Comparison of ENCODE assay signal across 9 cellular contexts in genomic region chr13:110559986-110560385, GRCh38. TPM values are rescaled to one million over a fixed set of nuclear protein-coding genes. Genes with fewer than 3 reads are reported as not detected.
A peak's percentile ranks its signal among the peaks of the same experiment; 100 is the strongest.
DNase-seq lines count a peak whose midpoint lies in the region; ATAC-seq and TF ChIP-seq lines count a peak whose summit lies in the region.
"Had no signal": no experiment of that assay in that cellular context is flagged by ENCODE, and none has a peak within 500 bp of the region (broad histone marks: within the 10 kb centered on the region; RNA-seq: fewer than 3 reads in every experiment).

No MANE protein-coding gene starts in this region.

- POLR2A ChIA-PET in activated CD4-positive, alpha-beta memory T cell treated with anti-CD3 and anti-CD28 coated beads, Interleukin-2, amount 10 ng/mL, durations not matched to agents 7 days and 5 days (lab: Charles Lee): no interaction called here
- POLR2A ChIA-PET in activated CD4-positive, alpha-beta memory T cell treated with anti-CD3 and anti-CD28 coated beads for 36 hours (lab: Charles Lee): no interaction called here

- no peak for ATAC-seq in central memory CD8-positive, alpha-beta T cell (replicated peaks; ENCODE audit: extremely low read depth, poor library complexity, severe bottlenecking)
- ATAC-seq in HG03135 (IDR thresholded peaks at IDR 0.05; ENCODE audit: unreplicated experiment): no peak

- H3K4me1 Mint-ChIP-seq in activated CD4-positive, alpha-beta memory T cell treated with anti-CD3 and anti-CD28 coated beads, Interleukin-2, amount 10 ng/mL, durations not matched to agents 7 days and 5 days: peaks cover 36% of the 10 kb centered on the region
- peaks cover 18% of the 10 kb centered on the region for H3K4me1 Mint-ChIP-seq in activated CD4-positive, alpha-beta memory T cell treated with anti-CD3 and anti-CD28 coated beads for 36 hours (ENCODE audit: low read depth)
- peaks cover 23% of the 10 kb centered on the region for H3K4me1 Mint-ChIP-seq in central memory CD8-positive, alpha-beta T cell
- H3K4me1 Mint-ChIP-seq in type B pancreatic cell (ENCODE audit: unreplicated experiment): peaks cover 31% of the 10 kb centered on the region

- no peaks in the 10 kb centered on the region for H3K9me3 ChIP-seq in mucosa of rectum (ENCODE audit: control insufficient read depth in 2 of 2, low read length in 2 of 2)

- H3K27ac Mint-ChIP-seq in activated CD4-positive, alpha-beta memory T cell treated with anti-CD3 and anti-CD28 coated beads, Interleukin-2, amount 10 ng/mL, durations not matched to agents 7 days and 5 days: no peak overlapping the region
- H3K27ac Mint-ChIP-seq in activated CD4-positive, alpha-beta memory T cell treated with anti-CD3 and anti-CD28 coated beads for 36 hours: no peak overlapping the region
- H3K27ac Mint-ChIP-seq in central memory CD8-positive, alpha-beta T cell (ENCODE audit: low read depth): no peak overlapping the region
- peak overlapping the region; percentile 27 for H3K27ac Mint-ChIP-seq in type B pancreatic cell

- peaks cover 34% of the 10 kb centered on the region for H3K27me3 Mint-ChIP-seq in activated CD4-positive, alpha-beta memory T cell treated with anti-CD3 and anti-CD28 coated beads, Interleukin-2, amount 10 ng/mL, durations not matched to agents 7 days and 5 days
- peaks cover 4% of the 10 kb centered on the region for H3K27me3 Mint-ChIP-seq in activated CD4-positive, alpha-beta memory T cell treated with anti-CD3 and anti-CD28 coated beads for 36 hours
- H3K27me3 Mint-ChIP-seq in central memory CD8-positive, alpha-beta T cell: peaks cover 7% of the 10 kb centered on the region
- H3K27me3 Mint-ChIP-seq in type B pancreatic cell: peaks cover 13% of the 10 kb centered on the region

- TF ChIP-seq CTCF in type B pancreatic cell (conservative IDR thresholded peaks at IDR 0.05): no peak

- H3K36me3 Mint-ChIP-seq in activated CD4-positive, alpha-beta memory T cell treated with anti-CD3 and anti-CD28 coated beads, Interleukin-2, amount 10 ng/mL, durations not matched to agents 7 days and 5 days (ENCODE audit: low read depth): peaks cover 11% of the 10 kb centered on the region
- no peaks in the 10 kb centered on the region for H3K36me3 Mint-ChIP-seq in activated CD4-positive, alpha-beta memory T cell treated with anti-CD3 and anti-CD28 coated beads for 36 hours
- H3K36me3 Mint-ChIP-seq in central memory CD8-positive, alpha-beta T cell (ENCODE audit: insufficient read depth): peaks cover 5% of the 10 kb centered on the region
- H3K36me3 Mint-ChIP-seq in type B pancreatic cell: peaks cover 4% of the 10 kb centered on the region

- H3K27me3 ChIP-seq in mucosa of rectum (ENCODE audit: control insufficient read depth in 2 of 2, insufficient read depth in 2 of 2, low read length in 2 of 2): no peaks in the 10 kb centered on the region

- H3K36me3 ChIP-seq in mucosa of rectum (ENCODE audit: control insufficient read depth in 2 of 2, insufficient read depth in 2 of 2, low read length in 2 of 2): peaks cover 4 to 5% of the 10 kb centered on the region in 2 donors

- CTCF ChIA-PET in activated CD4-positive, alpha-beta memory T cell treated with anti-CD3 and anti-CD28 coated beads, Interleukin-2, amount 10 ng/mL, durations not matched to agents 7 days and 5 days (lab: Charles Lee): interaction anchor here (0.6 kb wide), 1 partner anchor 21 kb away, joined by 5 read pairs; no protein-coding TSS in a partner anchor
- CTCF ChIA-PET in activated CD4-positive, alpha-beta memory T cell treated with anti-CD3 and anti-CD28 coated beads for 36 hours (lab: Charles Lee): no interaction called here

- H3K9me3 Mint-ChIP-seq in activated CD4-positive, alpha-beta memory T cell treated with anti-CD3 and anti-CD28 coated beads, Interleukin-2, amount 10 ng/mL, durations not matched to agents 7 days and 5 days: no peaks in the 10 kb centered on the region
- no peaks in the 10 kb centered on the region for H3K9me3 Mint-ChIP-seq in activated CD4-positive, alpha-beta memory T cell treated with anti-CD3 and anti-CD28 coated beads for 36 hours
- H3K9me3 Mint-ChIP-seq in central memory CD8-positive, alpha-beta T cell: no peaks in the 10 kb centered on the region
- no peaks in the 10 kb centered on the region for H3K9me3 Mint-ChIP-seq in type B pancreatic cell

- intact Hi-C loops in activated CD4-positive, alpha-beta memory T cell treated with anti-CD3 and anti-CD28 coated beads for 36 hours (cut with micrococcal nuclease): loop anchor here (5.0 kb wide), 2 partner anchors 57 to 103 kb away; partner anchors contain the start of gene NAXD

- peak overlapping the region; percentile 75 to 89 for H3K4me3 ChIP-seq in mucosa of rectum (ENCODE audit: low read length in 2 of 2)

- peak overlapping the region; percentile 89 to 94 for H3K9ac ChIP-seq in mucosa of rectum (ENCODE audit: low read depth in 1 of 2, low read length in 2 of 2)

- H3K4me3 Mint-ChIP-seq in activated CD4-positive, alpha-beta memory T cell treated with anti-CD3 and anti-CD28 coated beads, Interleukin-2, amount 10 ng/mL, durations not matched to agents 7 days and 5 days: peak overlapping the region; percentile 38
- no peak overlapping the region for H3K4me3 Mint-ChIP-seq in activated CD4-positive, alpha-beta memory T cell treated with anti-CD3 and anti-CD28 coated beads for 36 hours
- H3K4me3 Mint-ChIP-seq in central memory CD8-positive, alpha-beta T cell: peak overlapping the region; percentile 93
- peak overlapping the region; percentile 89 for H3K4me3 Mint-ChIP-seq in type B pancreatic cell

- peaks cover 28 to 55% of the 10 kb centered on the region in 2 donors for H3K4me1 ChIP-seq in mucosa of rectum (ENCODE audit: control insufficient read depth in 2 of 2, insufficient read depth in 2 of 2, low read length in 2 of 2)

- H3K27ac ChIP-seq in mucosa of rectum (ENCODE audit: low read depth in 2 of 2, low read length in 2 of 2): peak overlapping the region; percentile 89 to 97

- no peak for DNase-seq in activated CD4-positive, alpha-beta memory T cell treated with anti-CD3 and anti-CD28 coated beads, Interleukin-2, amount 10 ng/mL, durations not matched to agents 7 days and 5 days
- no peak for DNase-seq in activated CD4-positive, alpha-beta memory T cell treated with anti-CD3 and anti-CD28 coated beads for 36 hours
- DNase-seq in central memory CD8-positive, alpha-beta T cell (ENCODE audit: low spot score in 2 of 2): no peak
- DNase-seq in type B pancreatic cell (ENCODE audit: extremely low spot score, unreplicated experiment) (no peak), GM03348 (ENCODE audit: low spot score) (no peak), Kasumi-1 (lab: John Stamatoyannopoulos, UW) (no peak)
- DNase-seq: NCI-H748 treated with DMSO at 0.1 percent for 48 hours had no signal

RNA-seq across cellular contexts. Expression of gene RAB20, which starts 1.5 kb away (rescaled TPM):
- total RNA-seq in activated CD4-positive, alpha-beta memory T cell treated with anti-CD3 and anti-CD28 coated beads, Interleukin-2, amount 10 ng/mL, durations not matched to agents 7 days and 5 days: 1 to 10 TPM; 6.9 to 7.2 TPM
- total RNA-seq in activated CD4-positive, alpha-beta memory T cell treated with anti-CD3 and anti-CD28 coated beads for 36 hours: 1 to 10 TPM; 1.4 to 2.1 TPM
- total RNA-seq in type B pancreatic cell (ENCODE audit: low replicate concordance): 6.4 and 9.1 TPM in 2 replicates

RNA-seq across cellular contexts. Expression of gene NAXD, which starts 55.4 kb away (rescaled TPM):
- 10 to 100 TPM; 29.6 to 30.8 TPM for total RNA-seq in activated CD4-positive, alpha-beta memory T cell treated with anti-CD3 and anti-CD28 coated beads, Interleukin-2, amount 10 ng/mL, durations not matched to agents 7 days and 5 days
- 10 to 100 TPM; 22.6 to 22.9 TPM for total RNA-seq in activated CD4-positive, alpha-beta memory T cell treated with anti-CD3 and anti-CD28 coated beads for 36 hours
- 38.8 and 39.5 TPM in 2 replicates for total RNA-seq in type B pancreatic cell (ENCODE audit: low replicate concordance)
